In genomic region chrX:24147165-24147564, GRCh38 we compare ENCODE assay signal across 10 cellular contexts. TPM values are rescaled to one million over a fixed set of nuclear protein-coding genes. Genes with fewer than 3 reads are reported as not detected.
DNase-seq lines count a peak whose midpoint lies in the region; TF ChIP-seq lines count a peak whose summit lies in the region.
"Had no signal": no experiment of that assay in that cellular context is flagged by ENCODE, and none has a peak within 500 bp of the region (broad histone marks: within the 10 kb centered on the region; RNA-seq: fewer than 3 reads in every experiment).

No MANE protein-coding gene starts in this region.

- H3K4me2 ChIP-seq in OCI-LY7 (ENCODE audit: low read length) = no peak overlapping the region

- H4K20me1 ChIP-seq in OCI-LY7 (ENCODE audit: insufficient read depth, low read length) = no peaks in the 10 kb centered on the region

- peak overlapping the region; percentile 88 for H3K27ac ChIP-seq in OCI-LY7 (ENCODE audit: low read depth, low read length, poor library complexity, severe bottlenecking)
- H3K27ac ChIP-seq in colonic mucosa = peak overlapping the region; percentile 96
- H3K27ac ChIP-seq in rectal smooth muscle tissue (ENCODE audit: low read depth, low read length) = peak overlapping the region; percentile 97

- no peak for DNase-seq in Calu3
- no peak for DNase-seq in OCI-LY7 (ENCODE audit: low spot score)
- DNase-seq in colonic mucosa = no peak
- DNase-seq in head of caudate nucleus = no peak
- no peak for DNase-seq in stimulated activated CD4-positive, alpha-beta T cell treated with anti-CD3 and anti-CD28 coated beads, Interleukin-1b, Interleukin-23, amount 100 ng/mL, for 48 hours
- DNase-seq in NCI-H774 (lab: John Stamatoyannopoulos, UW) = no peak
- DNase-seq in DMS 273 (lab: John Stamatoyannopoulos, UW; ENCODE audit: unreplicated experiment) = no peak
- DNase-seq: activated effector memory CD4-positive, alpha-beta T cell treated with Interleukin-2 at 50 U/mL for 16 hours; NCI-H1436 treated with DMSO at 0.1 percent for 48 hours had no signal

- POLR2A ChIA-PET in OCI-LY7 (lab: Charles Lee) = no interaction called here

- H3K27me3 Mint-ChIP-seq in Calu3 (ENCODE audit: unreplicated experiment) = no peaks in the 10 kb centered on the region

- peaks cover 34% of the 10 kb centered on the region for H3K36me3 Mint-ChIP-seq in Calu3 (ENCODE audit: insufficient read depth, unreplicated experiment)

- H3K9me3 ChIP-seq in OCI-LY7 (ENCODE audit: low read length) (no peaks in the 10 kb centered on the region), colonic mucosa (no peaks in the 10 kb centered on the region)

- no peaks in the 10 kb centered on the region for H3K9me3 Mint-ChIP-seq in Calu3 (ENCODE audit: low read depth, unreplicated experiment)

- no peak overlapping the region for H3K4me3 Mint-ChIP-seq in Calu3 (ENCODE audit: low read depth, unreplicated experiment)

- TF ChIP-seq CTCF in Calu3 (IDR thresholded peaks at IDR 0.05; ENCODE audit: unreplicated experiment) = no peak
- TF ChIP-seq CTCF in OCI-LY7 (conservative IDR thresholded peaks at IDR 0.05; ENCODE audit: low read length) = no peak
- no peak for TF ChIP-seq CTCF in colonic mucosa (IDR thresholded peaks at IDR 0.05)

- CTCF ChIA-PET in Calu3 (lab: Charles Lee) (no interaction called here), OCI-LY7 (lab: Charles Lee; ENCODE audit: unreplicated experiment) (no interaction called here)

- H3K36me3 ChIP-seq in OCI-LY7 (ENCODE audit: insufficient read depth, low read length) = peaks cover 13% of the 10 kb centered on the region; the same call in 1 of the 2 replicates
- H3K36me3 ChIP-seq in colonic mucosa = no peaks in the 10 kb centered on the region
- H3K36me3 ChIP-seq in rectal smooth muscle tissue (ENCODE audit: control insufficient read depth, insufficient read depth, low read length) = no peaks in the 10 kb centered on the region

- H3K79me2 ChIP-seq in OCI-LY7 (ENCODE audit: insufficient read depth, low read depth, low read length) = peaks cover 24% of the 10 kb centered on the region

- H3K9ac ChIP-seq in colonic mucosa (ENCODE audit: low read depth in 2 of 2, low read length in 2 of 2) (no peak overlapping the region), rectal smooth muscle tissue (ENCODE audit: low read length) (no peak overlapping the region)

- peak overlapping the region; percentile 83 for H3K27ac Mint-ChIP-seq in Calu3 (ENCODE audit: unreplicated experiment)

- H3K4me1 Mint-ChIP-seq in Calu3 (ENCODE audit: low read depth, unreplicated experiment) = peaks cover 38% of the 10 kb centered on the region

- BruUV-seq in Calu3 (replicated peaks; lab: Mats Ljungman, UMichigan) (no TSS peak), OCI-LY7 (replicated peaks; lab: Mats Ljungman, UMichigan) (no TSS peak)

- peak overlapping the region; percentile 97; the same call in 1 of the 2 replicates for H2AFZ ChIP-seq in OCI-LY7 (ENCODE audit: low read length)

- H3K27me3 ChIP-seq in colonic mucosa (no peaks in the 10 kb centered on the region), rectal smooth muscle tissue (ENCODE audit: control insufficient read depth, insufficient read depth, low read length) (no peaks in the 10 kb centered on the region)

- no peak overlapping the region for H3K4me3 ChIP-seq in OCI-LY7 (ENCODE audit: low read depth, low read length, poor library complexity, severe bottlenecking)
- no peak overlapping the region for H3K4me3 ChIP-seq in colonic mucosa
- no peak overlapping the region for H3K4me3 ChIP-seq in rectal smooth muscle tissue (ENCODE audit: low read length)

- H3K4me1 ChIP-seq in OCI-LY7 (ENCODE audit: insufficient read depth, low read length, poor library complexity, severe bottlenecking) (peaks cover 32% of the 10 kb centered on the region), colonic mucosa (peaks cover 7% of the 10 kb centered on the region), rectal smooth muscle tissue (ENCODE audit: control insufficient read depth, insufficient read depth, low read length) (peaks cover 21% of the 10 kb centered on the region)

- intact Hi-C loops in Calu3 (cut with micrococcal nuclease; ENCODE audit: unreplicated experiment) (no loop called here), OCI-LY7 (cut with micrococcal nuclease; ENCODE audit: unreplicated experiment) (no loop called here), colonic mucosa (cut with DNase I) (no loop called here), head of caudate nucleus (cut with DNase I) (no loop called here)

- H3K9me2 ChIP-seq in OCI-LY7 (ENCODE audit: insufficient read depth, low read length) = no peaks in the 10 kb centered on the region

RNA-seq across cellular contexts. Expression of gene ZFX, which starts 2.4 kb away (rescaled TPM):
- total RNA-seq in Calu3 (2022) (43.3 and 45.1 TPM in 2 replicates), OCI-LY7 (2022) (34.8 and 37.6 TPM in 2 replicates), colonic mucosa (10 to 100 TPM; 44.0 to 44.4 TPM)
- total RNA-seq in OCI-LY7 (2014; rRNA removed; shearing (Covaris generic)) = 18.1 and 20.0 TPM in 2 replicates
